ENCODE assay signal across 9 cellular contexts in the genomic region with DNA sequence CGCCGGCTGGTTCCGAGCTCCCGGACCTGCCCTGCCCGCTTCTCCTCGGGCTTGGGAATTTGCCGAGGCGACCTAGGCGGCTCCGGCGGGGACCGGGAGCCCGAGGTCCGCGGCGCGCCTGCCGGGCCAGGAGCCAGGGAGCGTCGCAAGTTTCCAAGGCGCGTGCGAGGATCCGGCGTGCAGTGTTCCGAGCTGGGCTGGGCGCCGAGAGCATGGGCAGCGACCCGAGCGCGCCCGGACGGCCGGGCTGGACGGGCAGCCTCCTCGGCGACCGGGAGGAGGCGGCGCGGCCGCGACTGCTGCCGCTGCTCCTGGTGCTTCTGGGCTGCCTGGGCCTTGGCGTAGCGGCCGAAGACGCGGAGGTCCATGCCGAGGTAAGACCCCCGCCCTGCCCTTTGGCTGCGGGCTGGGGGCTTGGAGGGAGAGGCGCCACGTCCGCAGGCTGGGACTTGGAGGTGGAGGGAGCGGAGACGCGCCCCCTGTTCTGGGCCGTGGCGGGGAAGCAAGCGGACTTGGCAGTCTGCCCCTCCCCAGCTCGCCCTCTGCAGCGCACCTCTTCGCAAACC. TPM values are rescaled to one million over a fixed set of nuclear protein-coding genes. Genes with fewer than 3 reads are reported as not detected.
A peak's percentile ranks its signal among the peaks of the same experiment; 100 is the strongest.
DNase-seq lines count a peak whose midpoint lies in the region; ATAC-seq lines count a peak whose summit lies in the region.
"Had no signal": no experiment of that assay in that cellular context is flagged by ENCODE, and none has a peak within 500 bp of the region (broad histone marks: within the 10 kb centered on the region; RNA-seq: fewer than 3 reads in every experiment).

No MANE protein-coding gene starts in this region.

- H3K9ac ChIP-seq in HUES64 (ENCODE audit: low read depth, low read length): peak overlapping the region; percentile 76

- DNase-seq in activated CD4-positive, alpha-beta T cell treated with anti-CD3 and anti-CD28 coated beads for 36 hours: peak; percentile 31
- no peak for DNase-seq in activated CD4-positive, alpha-beta T cell treated with anti-CD3 and anti-CD28 coated beads, Interleukin-2, amount 50 U/mL, for 4 hours
- no peak for DNase-seq in activated naive CD4-positive, alpha-beta T cell treated with anti-CD3 and anti-CD28 coated beads for 36 hours
- DNase-seq in Right ventricle myocardium superior: peak; percentile 75
- DNase-seq in posterior vena cava (ENCODE audit: low spot score): peak; percentile 87

- peak; percentile 7 for ATAC-seq in activated CD4-positive, alpha-beta T cell treated with anti-CD3 and anti-CD28 coated beads for 36 hours
- ATAC-seq in Right ventricle myocardium superior (ENCODE audit: poor library complexity) (peak; percentile 52), GM21786 (IDR thresholded peaks at IDR 0.05; ENCODE audit: unreplicated experiment) (no peak), HG03159 (IDR thresholded peaks at IDR 0.05; ENCODE audit: unreplicated experiment) (no peak)

- no peaks in the 10 kb centered on the region for H3K9me3 ChIP-seq in HUES64 (ENCODE audit: insufficient read depth, low read depth, low read length)

- H3K4me3 Mint-ChIP-seq in activated CD4-positive, alpha-beta T cell treated with anti-CD3 and anti-CD28 coated beads for 36 hours: peak overlapping the region; percentile 40
- H3K4me3 Mint-ChIP-seq in activated naive CD4-positive, alpha-beta T cell treated with anti-CD3 and anti-CD28 coated beads for 36 hours: peak overlapping the region; percentile 36

- no peaks in the 10 kb centered on the region for H3K36me3 ChIP-seq in HUES64 (ENCODE audit: insufficient read depth, low read length)

- under 1% methylated on average over 65 of the region's 65 CpGs for WGBS in HUES64

- peaks cover 7% of the 10 kb centered on the region for H3K4me1 Mint-ChIP-seq in activated CD4-positive, alpha-beta T cell treated with anti-CD3 and anti-CD28 coated beads for 36 hours
- peaks cover 7% of the 10 kb centered on the region for H3K4me1 Mint-ChIP-seq in activated naive CD4-positive, alpha-beta T cell treated with anti-CD3 and anti-CD28 coated beads for 36 hours (ENCODE audit: low read depth)

- POLR2A ChIA-PET in activated CD4-positive, alpha-beta T cell treated with anti-CD3 and anti-CD28 coated beads for 36 hours (lab: Charles Lee): no interaction called here

- H3K4me1 ChIP-seq in HUES64 (ENCODE audit: insufficient read depth, low read length): peaks cover 30% of the 10 kb centered on the region

- H3K9me3 Mint-ChIP-seq in activated CD4-positive, alpha-beta T cell treated with anti-CD3 and anti-CD28 coated beads for 36 hours (ENCODE audit: low read depth): no peaks in the 10 kb centered on the region
- H3K9me3 Mint-ChIP-seq in activated naive CD4-positive, alpha-beta T cell treated with anti-CD3 and anti-CD28 coated beads for 36 hours: no peaks in the 10 kb centered on the region

- intact Hi-C loops in activated CD4-positive, alpha-beta T cell treated with anti-CD3 and anti-CD28 coated beads for 36 hours (cut with DNase I, micrococcal nuclease): loop anchor here (5.0 to 10.0 kb wide), 4 partner anchors 169 to 369 kb away; partner anchors contain the start of genes CSNK2A2 (in 1 of the 2) and GINS3 (in 1 of the 2)
- intact Hi-C loops in activated naive CD4-positive, alpha-beta T cell treated with anti-CD3 and anti-CD28 coated beads for 36 hours (cut with micrococcal nuclease): loop anchor here (5.0 to 10.0 kb wide), 2 partner anchors 366 to 709 kb away; partner anchors contain the start of genes GINS3 and GOT2
- intact Hi-C loops in Right ventricle myocardium superior (cut with DNase I) (no loop called here), posterior vena cava (cut with DNase I) (no loop called here)

- H3K27ac ChIP-seq in HUES64 (ENCODE audit: low read depth, low read length): no peak overlapping the region

- H3K27me3 Mint-ChIP-seq in activated CD4-positive, alpha-beta T cell treated with anti-CD3 and anti-CD28 coated beads for 36 hours: peaks cover 5% of the 10 kb centered on the region
- no peaks in the 10 kb centered on the region for H3K27me3 Mint-ChIP-seq in activated naive CD4-positive, alpha-beta T cell treated with anti-CD3 and anti-CD28 coated beads for 36 hours (ENCODE audit: low read depth)

- peaks cover 17% of the 10 kb centered on the region; the same call in 1 of the 2 replicates for H3K27me3 ChIP-seq in HUES64 (ENCODE audit: insufficient read depth, low read length)

- H3K27ac Mint-ChIP-seq in activated CD4-positive, alpha-beta T cell treated with anti-CD3 and anti-CD28 coated beads for 36 hours: no peak overlapping the region
- H3K27ac Mint-ChIP-seq in activated naive CD4-positive, alpha-beta T cell treated with anti-CD3 and anti-CD28 coated beads for 36 hours: no peak overlapping the region

- CTCF ChIA-PET in activated CD4-positive, alpha-beta T cell treated with anti-CD3 and anti-CD28 coated beads for 36 hours (lab: Charles Lee): interaction anchor here (0.7 to 1.6 kb wide), 3 partner anchors 15 to 172 kb away, joined by 3 to 4 read pairs (median 4); no protein-coding TSS in a partner anchor
- CTCF ChIA-PET in activated naive CD4-positive, alpha-beta T cell treated with anti-CD3 and anti-CD28 coated beads for 36 hours (lab: Charles Lee): interaction anchor here (0.6 to 0.9 kb wide), 2 partner anchors 18 to 95 kb away, joined by 3 to 4 read pairs; no protein-coding TSS in a partner anchor

- no peaks in the 10 kb centered on the region for H3K36me3 Mint-ChIP-seq in activated CD4-positive, alpha-beta T cell treated with anti-CD3 and anti-CD28 coated beads for 36 hours (ENCODE audit: low read depth)
- no peaks in the 10 kb centered on the region for H3K36me3 Mint-ChIP-seq in activated naive CD4-positive, alpha-beta T cell treated with anti-CD3 and anti-CD28 coated beads for 36 hours (ENCODE audit: low read depth)

- H3K4me3 ChIP-seq in HUES64 (ENCODE audit: low read length): peak overlapping the region; percentile 84

RNA-seq across cellular contexts. Expression of gene MMP15, which starts 0.7 kb away (rescaled TPM):
- under 1 TPM; 0.19 to 0.43 TPM for total RNA-seq in activated CD4-positive, alpha-beta T cell treated with anti-CD3 and anti-CD28 coated beads for 36 hours
- 25.3 TPM for polyA plus RNA-seq in HUES64 (2013, experiment 1 of 2)
- polyA plus RNA-seq in HUES64 (2013, experiment 2 of 2): 27.3 TPM
- total RNA-seq in activated naive CD4-positive, alpha-beta T cell treated with anti-CD3 and anti-CD28 coated beads for 36 hours: under 1 TPM; 0.12 to 0.24 TPM
- 55.2 TPM for total RNA-seq in Right ventricle myocardium superior
- total RNA-seq in posterior vena cava: 1 to 10 TPM; 4.4 to 5.8 TPM

RNA-seq across cellular contexts. Expression of gene USB1, which starts 25.0 kb away (rescaled TPM):
- total RNA-seq in activated CD4-positive, alpha-beta T cell treated with anti-CD3 and anti-CD28 coated beads for 36 hours: 10 to 100 TPM; 37.3 to 38.5 TPM
- 52.7 TPM for polyA plus RNA-seq in HUES64 (2013, experiment 1 of 2)
- polyA plus RNA-seq in HUES64 (2013, experiment 2 of 2): 58.5 TPM
- 10 to 100 TPM; 30.6 to 32.3 TPM for total RNA-seq in activated naive CD4-positive, alpha-beta T cell treated with anti-CD3 and anti-CD28 coated beads for 36 hours
- total RNA-seq in Right ventricle myocardium superior: 32.1 TPM
- 10 to 100 TPM; 34.1 to 39.0 TPM for total RNA-seq in posterior vena cava

RNA-seq across cellular contexts. Expression of gene ZNF319, which starts 25.8 kb away (rescaled TPM):
- 1 to 10 TPM; 5.3 to 6.6 TPM for total RNA-seq in activated CD4-positive, alpha-beta T cell treated with anti-CD3 and anti-CD28 coated beads for 36 hours
- 3.6 TPM for polyA plus RNA-seq in HUES64 (2013, experiment 1 of 2)
- 4.5 TPM for polyA plus RNA-seq in HUES64 (2013, experiment 2 of 2)
- total RNA-seq in activated naive CD4-positive, alpha-beta T cell treated with anti-CD3 and anti-CD28 coated beads for 36 hours: 1 to 10 TPM; 4.2 to 5.4 TPM
- total RNA-seq in Right ventricle myocardium superior: 8.1 TPM
- total RNA-seq in posterior vena cava: 1 to 10 TPM; 7.1 to 7.5 TPM

RNA-seq across cellular contexts. Expression of gene CNGB1, which starts 55.3 kb away (rescaled TPM):
- not detected for total RNA-seq in activated CD4-positive, alpha-beta T cell treated with anti-CD3 and anti-CD28 coated beads for 36 hours
- polyA plus RNA-seq in HUES64 (2013, experiment 1 of 2): not detected
- not detected for polyA plus RNA-seq in HUES64 (2013, experiment 2 of 2)
- total RNA-seq in activated naive CD4-positive, alpha-beta T cell treated with anti-CD3 and anti-CD28 coated beads for 36 hours: not detected
- total RNA-seq in Right ventricle myocardium superior: not detected
- total RNA-seq in posterior vena cava: not detected
- total RNA-seq: glomerular endothelial cell had no signal

Comparison
In these comparisons a context has a peak if more than half of its experiments do, and no peak if none do; other contexts are left out.
1. DNase-seq: peak in activated CD4-positive, alpha-beta T cell treated with anti-CD3 and anti-CD28 coated beads for 36 hours (single experiment), Right ventricle myocardium superior (single experiment) and posterior vena cava (single experiment); none in activated CD4-positive, alpha-beta T cell treated with anti-CD3 and anti-CD28 coated beads, Interleukin-2, amount 50 U/mL, for 4 hours (0 of 2) and activated naive CD4-positive, alpha-beta T cell treated with anti-CD3 and anti-CD28 coated beads for 36 hours (single experiment).
2. ATAC-seq: peak in activated CD4-positive, alpha-beta T cell treated with anti-CD3 and anti-CD28 coated beads for 36 hours (single experiment) and Right ventricle myocardium superior (single experiment); none in GM21786 (single experiment) and HG03159 (single experiment).
3. intact Hi-C loops: an anchor here in activated CD4-positive, alpha-beta T cell treated with anti-CD3 and anti-CD28 coated beads for 36 hours (5.0 to 10.0 kb wide) and activated naive CD4-positive, alpha-beta T cell treated with anti-CD3 and anti-CD28 coated beads for 36 hours (5.0 to 10.0 kb wide); none called in Right ventricle myocardium superior and posterior vena cava.